In the genomic region with DNA sequence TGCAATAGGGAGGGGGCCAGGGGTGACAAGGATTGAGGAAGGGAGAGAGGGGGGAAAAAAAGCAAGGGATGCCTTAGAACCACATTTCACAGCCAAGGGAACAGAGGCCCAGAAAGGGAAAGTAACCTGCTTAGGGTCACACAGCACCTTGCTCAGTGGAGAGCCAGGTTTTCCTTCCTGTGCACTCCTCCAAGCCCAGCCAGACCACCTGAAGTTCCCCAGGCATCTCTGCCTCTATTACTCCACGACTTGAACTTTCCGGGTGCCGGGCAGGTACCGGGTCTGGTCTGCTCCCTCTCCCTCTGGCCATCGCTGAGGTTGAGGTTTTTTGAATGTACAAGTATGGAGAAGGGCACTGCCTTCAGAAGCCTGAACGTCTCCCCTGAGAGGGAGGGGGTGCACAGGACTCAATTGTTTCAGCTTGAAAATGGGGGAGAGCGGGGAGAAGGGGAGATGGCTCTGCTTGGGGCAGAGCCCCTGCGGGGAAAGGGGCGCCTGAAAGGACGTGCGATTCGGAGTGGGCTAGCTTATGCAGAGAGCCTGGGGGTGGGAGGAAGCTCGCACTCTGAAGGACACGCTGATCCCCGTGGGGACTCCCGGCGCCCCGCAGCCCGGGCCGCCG, we compare ENCODE assay signal across 8 cellular contexts. TPM values are rescaled to one million over a fixed set of nuclear protein-coding genes. Genes with fewer than 3 reads are reported as not detected.
A peak's percentile ranks its signal among the peaks of the same experiment; 100 is the strongest.
DNase-seq lines count a peak whose midpoint lies in the region; ATAC-seq and TF ChIP-seq lines count a peak whose summit lies in the region.

No MANE protein-coding gene starts in this region.

- DNase-seq in activated CD8-positive, alpha-beta memory T cell treated with anti-CD3 and anti-CD28 coated beads, Interleukin-2, amount 10 ng/mL, durations not matched to agents 7 days and 5 days: no peak
- no peak for DNase-seq in activated CD8-positive, alpha-beta memory T cell treated with anti-CD3 and anti-CD28 coated beads, Interleukin-2, amount 50 U/mL, for 48 hours
- DNase-seq in kidney epithelial cell (ENCODE audit: low read depth) (no peak), tibial nerve (ENCODE audit: low spot score in 2 of 2) (no peak), 8988T (no peak), SHP77 treated with DMSO at 0.1 percent for 48 hours (lab: John Stamatoyannopoulos, UW) (no peak), hepatic stellate cell (ENCODE audit: low spot score) (no peak)

- H3K27me3 Mint-ChIP-seq in activated CD8-positive, alpha-beta memory T cell treated with anti-CD3 and anti-CD28 coated beads, Interleukin-2, amount 10 ng/mL, durations not matched to agents 7 days and 5 days: no peaks in the 10 kb centered on the region
- H3K27me3 Mint-ChIP-seq in activated naive CD8-positive, alpha-beta T cell: no peaks in the 10 kb centered on the region

- no peaks in the 10 kb centered on the region for H3K9me3 Mint-ChIP-seq in activated CD8-positive, alpha-beta memory T cell treated with anti-CD3 and anti-CD28 coated beads, Interleukin-2, amount 10 ng/mL, durations not matched to agents 7 days and 5 days (ENCODE audit: low read depth)
- H3K9me3 Mint-ChIP-seq in activated naive CD8-positive, alpha-beta T cell (ENCODE audit: low read depth): no peaks in the 10 kb centered on the region

- TF ChIP-seq CTCF in kidney epithelial cell (IDR thresholded peaks at IDR 0.05; ENCODE audit: insufficient read depth, low read length, poor library complexity, severe bottlenecking) (no peak), tibial nerve (IDR thresholded peaks at IDR 0.05) (no peak)

- H3K27me3 ChIP-seq in kidney epithelial cell (ENCODE audit: control insufficient read depth, insufficient read depth, low read length) (no peaks in the 10 kb centered on the region), tibial nerve (no peaks in the 10 kb centered on the region)

- H3K9me3 ChIP-seq in tibial nerve: no peaks in the 10 kb centered on the region

- TF ChIP-seq EP300 in tibial nerve (IDR thresholded peaks at IDR 0.05): no peak

- H3K4me3 ChIP-seq in kidney epithelial cell (ENCODE audit: low read depth, low read length) (peak overlapping the region; percentile 82), tibial nerve (peak overlapping the region; percentile 65 to 79 (median 73))

- peaks cover 39% of the 10 kb centered on the region for H3K4me1 Mint-ChIP-seq in activated CD8-positive, alpha-beta memory T cell treated with anti-CD3 and anti-CD28 coated beads, Interleukin-2, amount 10 ng/mL, durations not matched to agents 7 days and 5 days
- peaks cover 43% of the 10 kb centered on the region for H3K4me1 Mint-ChIP-seq in activated naive CD8-positive, alpha-beta T cell (ENCODE audit: low read depth)

- ATAC-seq in activated CD8-positive, alpha-beta memory T cell treated with anti-CD3 and anti-CD28 coated beads, Interleukin-2, amount 10 ng/mL, durations not matched to agents 7 days and 5 days: no peak

- H3K36me3 ChIP-seq in kidney epithelial cell (ENCODE audit: control insufficient read depth, insufficient read depth, low read length): peaks cover 2% of the 10 kb centered on the region
- H3K36me3 ChIP-seq in tibial nerve: peaks cover 0 to 8% (median 0%) of the 10 kb centered on the region in 3 donors

- no peak for TF ChIP-seq POLR2A in tibial nerve (IDR thresholded peaks at IDR 0.05)

- H3K4me3 Mint-ChIP-seq in activated CD8-positive, alpha-beta memory T cell treated with anti-CD3 and anti-CD28 coated beads, Interleukin-2, amount 10 ng/mL, durations not matched to agents 7 days and 5 days: peak overlapping the region; percentile 82
- H3K4me3 Mint-ChIP-seq in activated naive CD8-positive, alpha-beta T cell: peak overlapping the region; percentile 94

- peak overlapping the region; percentile 87 for H3K27ac Mint-ChIP-seq in activated CD8-positive, alpha-beta memory T cell treated with anti-CD3 and anti-CD28 coated beads, Interleukin-2, amount 10 ng/mL, durations not matched to agents 7 days and 5 days
- peak overlapping the region; percentile 88 for H3K27ac Mint-ChIP-seq in activated naive CD8-positive, alpha-beta T cell

- no peaks in the 10 kb centered on the region for H3K36me3 Mint-ChIP-seq in activated CD8-positive, alpha-beta memory T cell treated with anti-CD3 and anti-CD28 coated beads, Interleukin-2, amount 10 ng/mL, durations not matched to agents 7 days and 5 days
- no peaks in the 10 kb centered on the region for H3K36me3 Mint-ChIP-seq in activated naive CD8-positive, alpha-beta T cell

- H3K4me1 ChIP-seq in tibial nerve: peaks cover 0 to 91% (median 67%) of the 10 kb centered on the region in 4 donors

- 13 to 17% methylated on average over 18 to 21 of the region's 21 CpGs for WGBS in tibial nerve, 2 donors

- peak overlapping the region; percentile 95 to 99 (median 96) for H3K27ac ChIP-seq in tibial nerve

- CTCF ChIA-PET in activated CD8-positive, alpha-beta memory T cell treated with anti-CD3 and anti-CD28 coated beads, Interleukin-2, amount 10 ng/mL, durations not matched to agents 7 days and 5 days (lab: Charles Lee): interaction anchor here (0.6 to 3.0 kb wide), 6 partner anchors 10 to 928 kb away, joined by 3 to 12 read pairs (median 4); no protein-coding TSS in a partner anchor

RNA-seq across cellular contexts. Expression of gene SERPINH1, which starts 0.5 kb away (rescaled TPM):
- total RNA-seq in activated CD8-positive, alpha-beta memory T cell treated with anti-CD3 and anti-CD28 coated beads, Interleukin-2, amount 10 ng/mL, durations not matched to agents 7 days and 5 days: 10 to 100 TPM in 1 of 2 experiments, 1 to 10 TPM in 1; 8.1 to 10.6 TPM
- total RNA-seq in kidney epithelial cell (466 and 467 TPM in 2 replicates), tibial nerve (100 to 1,000 TPM; 151 to 358 (median 184) TPM)

RNA-seq across cellular contexts. Expression of gene GDPD5, which starts 35.8 kb away (rescaled TPM):
- 10 to 100 TPM; 11.3 to 33.9 TPM for total RNA-seq in activated CD8-positive, alpha-beta memory T cell treated with anti-CD3 and anti-CD28 coated beads, Interleukin-2, amount 10 ng/mL, durations not matched to agents 7 days and 5 days
- total RNA-seq in kidney epithelial cell (10.3 and 12.7 TPM in 2 replicates), tibial nerve (100 to 1,000 TPM in 2 of 4 donors, 10 to 100 TPM in 2; 92.2 to 122 (median 101) TPM)

Comparison
In these comparisons a context has a peak if more than half of its experiments do, and no peak if none do; other contexts are left out.
1. RNA of gene SERPINH1, which starts 0.5 kb away (total RNA-seq): 466 to 467 TPM in kidney epithelial cell and 151 to 358 TPM in tibial nerve; 8.1 to 10.6 TPM in activated CD8-positive, alpha-beta memory T cell treated with anti-CD3 and anti-CD28 coated beads, Interleukin-2, amount 10 ng/mL, durations not matched to agents 7 days and 5 days; every median in the first group is over 10 times any median in the second.